In genomic region chr7:6071406-6071805, GRCh38 we compare ENCODE assay signal across 15 cellular contexts. TPM values are rescaled to one million over a fixed set of nuclear protein-coding genes. Genes with fewer than 3 reads are reported as not detected.
A peak's percentile ranks its signal among the peaks of the same experiment; 100 is the strongest.
DNase-seq lines count a peak whose midpoint lies in the region; ATAC-seq and TF ChIP-seq lines count a peak whose summit lies in the region.
"Had no signal": no experiment of that assay in that cellular context is flagged by ENCODE, and none has a peak within 500 bp of the region (broad histone marks: within the 10 kb centered on the region; RNA-seq: fewer than 3 reads in every experiment).

No MANE protein-coding gene starts in this region.

- H3K4me3 Mint-ChIP-seq in HFFc6 = no peak overlapping the region
- no peak overlapping the region for H3K4me3 Mint-ChIP-seq in activated CD4-positive, alpha-beta memory T cell treated with anti-CD3 and anti-CD28 coated beads, Interleukin-2, amount 10 ng/mL, durations not matched to agents 7 days and 5 days
- no peak overlapping the region for H3K4me3 Mint-ChIP-seq in activated CD8-positive, alpha-beta memory T cell treated with anti-CD3 and anti-CD28 coated beads, Interleukin-2, amount 10 ng/mL, durations not matched to agents 7 days and 5 days
- H3K4me3 Mint-ChIP-seq: activated CD8-positive, alpha-beta T cell treated with anti-CD3 and anti-CD28 coated beads for 36 hours; activated naive CD4-positive, alpha-beta T cell treated with anti-CD3 and anti-CD28 coated beads, Interleukin-2, amount 10 ng/mL, durations not matched to agents 7 days and 5 days had no signal

- no peaks in the 10 kb centered on the region for H3K4me1 Mint-ChIP-seq in HFFc6 (ENCODE audit: low read depth)
- H3K4me1 Mint-ChIP-seq in activated CD4-positive, alpha-beta memory T cell treated with anti-CD3 and anti-CD28 coated beads, Interleukin-2, amount 10 ng/mL, durations not matched to agents 7 days and 5 days = no peaks in the 10 kb centered on the region
- no peaks in the 10 kb centered on the region for H3K4me1 Mint-ChIP-seq in activated CD8-positive, alpha-beta memory T cell treated with anti-CD3 and anti-CD28 coated beads, Interleukin-2, amount 10 ng/mL, durations not matched to agents 7 days and 5 days
- H3K4me1 Mint-ChIP-seq: activated naive CD4-positive, alpha-beta T cell treated with anti-CD3 and anti-CD28 coated beads, Interleukin-2, amount 10 ng/mL, durations not matched to agents 7 days and 5 days had no signal

- no peak overlapping the region for H3K27ac Mint-ChIP-seq in HFFc6
- H3K27ac Mint-ChIP-seq in activated CD4-positive, alpha-beta memory T cell treated with anti-CD3 and anti-CD28 coated beads, Interleukin-2, amount 10 ng/mL, durations not matched to agents 7 days and 5 days = no peak overlapping the region
- no peak overlapping the region for H3K27ac Mint-ChIP-seq in activated CD8-positive, alpha-beta memory T cell treated with anti-CD3 and anti-CD28 coated beads, Interleukin-2, amount 10 ng/mL, durations not matched to agents 7 days and 5 days
- H3K27ac Mint-ChIP-seq: activated CD8-positive, alpha-beta T cell treated with anti-CD3 and anti-CD28 coated beads for 36 hours; activated naive CD4-positive, alpha-beta T cell treated with anti-CD3 and anti-CD28 coated beads, Interleukin-2, amount 10 ng/mL, durations not matched to agents 7 days and 5 days had no signal

- ATAC-seq in GM18498 (IDR thresholded peaks at IDR 0.05; ENCODE audit: unreplicated experiment) (peak; percentile 65), GM19463 (IDR thresholded peaks at IDR 0.05; ENCODE audit: unreplicated experiment) (peak; percentile 77), HG03097 (IDR thresholded peaks at IDR 0.05; ENCODE audit: low FRiP score, unreplicated experiment) (peak; percentile 64)
- ATAC-seq in activated CD8-positive, alpha-beta memory T cell treated with anti-CD3 and anti-CD28 coated beads, Interleukin-2, amount 10 ng/mL, durations not matched to agents 7 days and 5 days = no peak
- ATAC-seq: activated CD8-positive, alpha-beta T cell treated with anti-CD3 and anti-CD28 coated beads for 36 hours; heart right ventricle had no signal

- DNase-seq in NOMO-1 treated with DMSO at 0.1 percent for 48 hours (lab: John Stamatoyannopoulos, UW; ENCODE audit: unreplicated experiment) (peak; percentile 43), HFFc6 (no peak), NCI-H446 (lab: John Stamatoyannopoulos, UW) (no peak)
- DNase-seq in activated CD4-positive, alpha-beta memory T cell treated with anti-CD3 and anti-CD28 coated beads, Interleukin-2, amount 10 ng/mL, durations not matched to agents 7 days and 5 days = no peak
- DNase-seq in activated CD8-positive, alpha-beta memory T cell treated with anti-CD3 and anti-CD28 coated beads, Interleukin-2, amount 10 ng/mL, durations not matched to agents 7 days and 5 days = no peak
- DNase-seq: activated CD8-positive, alpha-beta T cell treated with anti-CD3 and anti-CD28 coated beads for 36 hours; activated naive CD4-positive, alpha-beta T cell treated with anti-CD3 and anti-CD28 coated beads, Interleukin-2, amount 10 ng/mL, durations not matched to agents 7 days and 5 days; caudate nucleus; GOT3; heart right ventricle; stimulated activated CD4-positive, alpha-beta T cell treated with anti-CD3 and anti-CD28 coated beads, Interleukin-4, amount 100 ng/mL, for 1 hour; stimulated activated naive CD4-positive, alpha-beta T cell had no signal

- H3K9me3 Mint-ChIP-seq in HFFc6 = no peaks in the 10 kb centered on the region
- H3K9me3 Mint-ChIP-seq in activated CD4-positive, alpha-beta memory T cell treated with anti-CD3 and anti-CD28 coated beads, Interleukin-2, amount 10 ng/mL, durations not matched to agents 7 days and 5 days = no peaks in the 10 kb centered on the region
- no peaks in the 10 kb centered on the region for H3K9me3 Mint-ChIP-seq in activated CD8-positive, alpha-beta memory T cell treated with anti-CD3 and anti-CD28 coated beads, Interleukin-2, amount 10 ng/mL, durations not matched to agents 7 days and 5 days (ENCODE audit: low read depth)
- H3K9me3 Mint-ChIP-seq: activated CD8-positive, alpha-beta T cell treated with anti-CD3 and anti-CD28 coated beads for 36 hours; activated naive CD4-positive, alpha-beta T cell treated with anti-CD3 and anti-CD28 coated beads, Interleukin-2, amount 10 ng/mL, durations not matched to agents 7 days and 5 days had no signal

- POLR2A ChIA-PET in activated CD4-positive, alpha-beta memory T cell treated with anti-CD3 and anti-CD28 coated beads, Interleukin-2, amount 10 ng/mL, durations not matched to agents 7 days and 5 days (lab: Charles Lee) = no interaction called here

- CTCF ChIA-PET in activated CD4-positive, alpha-beta memory T cell treated with anti-CD3 and anti-CD28 coated beads, Interleukin-2, amount 10 ng/mL, durations not matched to agents 7 days and 5 days (lab: Charles Lee) = no interaction called here
- CTCF ChIA-PET in activated CD8-positive, alpha-beta memory T cell treated with anti-CD3 and anti-CD28 coated beads, Interleukin-2, amount 10 ng/mL, durations not matched to agents 7 days and 5 days (lab: Charles Lee) = no interaction called here

- no peaks in the 10 kb centered on the region for H3K36me3 Mint-ChIP-seq in HFFc6 (ENCODE audit: low read depth)
- no peaks in the 10 kb centered on the region for H3K36me3 Mint-ChIP-seq in activated CD4-positive, alpha-beta memory T cell treated with anti-CD3 and anti-CD28 coated beads, Interleukin-2, amount 10 ng/mL, durations not matched to agents 7 days and 5 days (ENCODE audit: low read depth)
- H3K36me3 Mint-ChIP-seq in activated CD8-positive, alpha-beta memory T cell treated with anti-CD3 and anti-CD28 coated beads, Interleukin-2, amount 10 ng/mL, durations not matched to agents 7 days and 5 days = no peaks in the 10 kb centered on the region
- H3K36me3 Mint-ChIP-seq: activated naive CD4-positive, alpha-beta T cell treated with anti-CD3 and anti-CD28 coated beads, Interleukin-2, amount 10 ng/mL, durations not matched to agents 7 days and 5 days had no signal

- peaks cover 3% of the 10 kb centered on the region for H3K27me3 Mint-ChIP-seq in HFFc6 (ENCODE audit: insufficient read depth)
- no peaks in the 10 kb centered on the region for H3K27me3 Mint-ChIP-seq in activated CD4-positive, alpha-beta memory T cell treated with anti-CD3 and anti-CD28 coated beads, Interleukin-2, amount 10 ng/mL, durations not matched to agents 7 days and 5 days
- no peaks in the 10 kb centered on the region for H3K27me3 Mint-ChIP-seq in activated CD8-positive, alpha-beta memory T cell treated with anti-CD3 and anti-CD28 coated beads, Interleukin-2, amount 10 ng/mL, durations not matched to agents 7 days and 5 days
- H3K27me3 Mint-ChIP-seq: activated CD8-positive, alpha-beta T cell treated with anti-CD3 and anti-CD28 coated beads for 36 hours had no signal

- no peak for TF ChIP-seq CTCF in HFFc6 (IDR thresholded peaks at IDR 0.05)

RNA-seq across cellular contexts. Expression of gene EIF2AK1, which starts 12.4 kb away (rescaled TPM):
- 100 to 1,000 TPM in 4 of 6 experiments, 10 to 100 TPM in 2; 90.4 to 103 (median 101) TPM for total RNA-seq in HFFc6 (2021; fragmentation: NEBNext Ultra II Directional; extraction: Animal tissue kit (Norgen Biotek cat#: 25700))
- total RNA-seq in activated CD4-positive, alpha-beta memory T cell treated with anti-CD3 and anti-CD28 coated beads, Interleukin-2, amount 10 ng/mL, durations not matched to agents 7 days and 5 days = 100 to 1,000 TPM; 118 to 124 TPM
- 100 to 1,000 TPM; 110 to 124 TPM for total RNA-seq in activated CD8-positive, alpha-beta memory T cell treated with anti-CD3 and anti-CD28 coated beads, Interleukin-2, amount 10 ng/mL, durations not matched to agents 7 days and 5 days

RNA-seq across cellular contexts. Expression of gene USP42, which starts 33.3 kb away (rescaled TPM):
- 1 to 10 TPM; 4.4 to 6.5 (median 5.9) TPM for total RNA-seq in HFFc6 (2021; fragmentation: NEBNext Ultra II Directional; extraction: Animal tissue kit (Norgen Biotek cat#: 25700))
- 10 to 100 TPM; 14.5 to 14.8 TPM for total RNA-seq in activated CD4-positive, alpha-beta memory T cell treated with anti-CD3 and anti-CD28 coated beads, Interleukin-2, amount 10 ng/mL, durations not matched to agents 7 days and 5 days
- 10 to 100 TPM; 16.0 to 16.2 TPM for total RNA-seq in activated CD8-positive, alpha-beta memory T cell treated with anti-CD3 and anti-CD28 coated beads, Interleukin-2, amount 10 ng/mL, durations not matched to agents 7 days and 5 days

RNA-seq across cellular contexts. Expression of gene ANKRD61, which starts 40.2 kb away (rescaled TPM):
- total RNA-seq in HFFc6 (2021; fragmentation: NEBNext Ultra II Directional; extraction: Animal tissue kit (Norgen Biotek cat#: 25700)) = under 1 TPM in 4 of 6 experiments, not detected in 2; 0.17 to 0.24 (median 0.19) TPM
- under 1 TPM in 1 of 2 experiments, not detected in 1; 0.20 TPM for total RNA-seq in activated CD4-positive, alpha-beta memory T cell treated with anti-CD3 and anti-CD28 coated beads, Interleukin-2, amount 10 ng/mL, durations not matched to agents 7 days and 5 days
- total RNA-seq in activated CD8-positive, alpha-beta memory T cell treated with anti-CD3 and anti-CD28 coated beads, Interleukin-2, amount 10 ng/mL, durations not matched to agents 7 days and 5 days = under 1 TPM; 0.38 to 0.47 TPM
